Comparison of ENCODE assay signal across 18 cellular contexts in genomic region chr7:18128846-18129245, GRCh38.
"Had no signal": no experiment of that assay in that cellular context is flagged by ENCODE, and none has a peak within 500 bp of the region (broad histone marks: within the 10 kb centered on the region; RNA-seq: fewer than 3 reads in every experiment).

No MANE protein-coding gene starts in this region.

- DNase-seq: cortex of kidney; dorsolateral prefrontal cortex; effector CD8-positive, alpha-beta T cell; glutamatergic neuron; mammary epithelial cell; natural killer cell; occipital lobe; pancreas; right lobe of liver; stimulated activated CD4-positive, alpha-beta T cell treated with anti-CD3 and anti-CD28 coated beads, Interleukin-4, amount 100 ng/mL, for 1 hour; stimulated activated CD8-positive, alpha-beta memory T cell treated with anti-CD3 and anti-CD28 coated beads, Interleukin-4, amount 100 ng/mL, for 48 hours; stimulated activated naive CD8-positive, alpha-beta T cell treated with anti-CD3 and anti-CD28 coated beads, Interleukin-15, Interleukin-2, amounts not matched to agents 100 U/mL and 50 U/mL, for 24 hours; thyroid gland had no signal

- H3K9me3 ChIP-seq: gastroesophageal sphincter, pancreas, right lobe of liver, suprapubic skin, thyroid gland had no signal

- H3K4me1 ChIP-seq: right lobe of liver, suprapubic skin, thyroid gland had no signal

- H3K4me3 ChIP-seq: dorsolateral prefrontal cortex, gastroesophageal sphincter, pancreas, right lobe of liver, suprapubic skin, thyroid gland had no signal

- H3K27ac ChIP-seq: dorsolateral prefrontal cortex, gastroesophageal sphincter, pancreas, right lobe of liver, suprapubic skin, thyroid gland had no signal

- H3K27me3 ChIP-seq: dorsolateral prefrontal cortex, gastroesophageal sphincter, pancreas, right lobe of liver, suprapubic skin, thyroid gland had no signal

- H3K36me3 ChIP-seq: gastroesophageal sphincter, pancreas, right lobe of liver, suprapubic skin, thyroid gland had no signal

- ATAC-seq: esophagus mucosa; gastroesophageal sphincter; left lobe of liver; natural killer cell; pancreas; right lobe of liver; stimulated activated effector memory CD8-positive, alpha-beta T cell treated with anti-CD3 and anti-CD28 coated beads, Interleukin-12 subunit alpha, Interleukin-12 subunit beta, amount 100 ng/mL, for 72 hours; stimulated activated naive CD8-positive, alpha-beta T cell treated with anti-CD3 and anti-CD28 coated beads, Interleukin-15, Interleukin-2, amounts not matched to agents 100 U/mL and 50 U/mL, for 24 hours had no signal
